Comparison of ENCODE assay signal across 20 cellular contexts in genomic region chr19:49160450-49161189, GRCh38. TPM values are rescaled to one million over a fixed set of nuclear protein-coding genes. Genes with fewer than 3 reads are reported as not detected.
"Had no signal": no experiment of that assay in that cellular context is flagged by ENCODE, and none has a peak within 500 bp of the region (broad histone marks: within the 10 kb centered on the region; RNA-seq: fewer than 3 reads in every experiment).

No MANE protein-coding gene starts in this region.

- H3K36me3 Mint-ChIP-seq: activated naive CD4-positive, alpha-beta T cell treated with anti-CD3 and anti-CD28 coated beads, Interleukin-2, amount 50 U/mL, for 24 hours; natural killer cell treated with Interleukin-12 subunit alpha and Interleukin-12 subunit beta and Interleukin-15 and Interleukin-18, amount 100 ng/mL, for 72 hours; stimulated activated effector memory CD8-positive, alpha-beta T cell treated with anti-CD3 and anti-CD28 coated beads, Interleukin-12 subunit alpha, Interleukin-12 subunit beta, amount 100 ng/mL, for 72 hours had no signal

- H3K9me3 Mint-ChIP-seq: activated B cell treated with CpG ODN at 0.5 μM for 24 hours; activated CD8-positive, alpha-beta T cell treated with anti-CD3 and anti-CD28 coated beads for 36 hours; activated naive CD4-positive, alpha-beta T cell treated with anti-CD3 and anti-CD28 coated beads, Interleukin-2, amount 50 U/mL, for 24 hours; natural killer cell treated with Interleukin-12 subunit alpha and Interleukin-12 subunit beta and Interleukin-15 and Interleukin-18, amount 100 ng/mL, for 72 hours; stimulated activated effector memory CD8-positive, alpha-beta T cell treated with anti-CD3 and anti-CD28 coated beads, Interleukin-12 subunit alpha, Interleukin-12 subunit beta, amount 100 ng/mL, for 72 hours had no signal

- H3K9me3 ChIP-seq: adrenal gland, esophagus muscularis mucosa, ovary, thoracic aorta had no signal

- H3K27me3 ChIP-seq: adrenal gland, esophagus muscularis mucosa, ovary had no signal

- H3K4me3 ChIP-seq: adrenal gland, esophagus muscularis mucosa, ovary, thoracic aorta had no signal

- H3K27ac Mint-ChIP-seq: activated B cell treated with CpG ODN at 0.5 μM for 24 hours; activated CD8-positive, alpha-beta T cell treated with anti-CD3 and anti-CD28 coated beads for 36 hours; activated naive CD4-positive, alpha-beta T cell treated with anti-CD3 and anti-CD28 coated beads, Interleukin-2, amount 50 U/mL, for 24 hours; natural killer cell treated with Interleukin-12 subunit alpha and Interleukin-12 subunit beta and Interleukin-15 and Interleukin-18, amount 100 ng/mL, for 72 hours; stimulated activated effector memory CD8-positive, alpha-beta T cell treated with anti-CD3 and anti-CD28 coated beads, Interleukin-12 subunit alpha, Interleukin-12 subunit beta, amount 100 ng/mL, for 72 hours; T-helper 17 cell had no signal

- H3K27ac ChIP-seq: adrenal gland, esophagus muscularis mucosa, ovary, thoracic aorta had no signal

- DNase-seq: activated B cell treated with CpG ODN at 0.5 μM for 24 hours; activated CD4-positive, alpha-beta T cell treated with anti-CD3 and anti-CD28 coated beads for 48 hours; activated CD8-positive, alpha-beta T cell treated with anti-CD3 and anti-CD28 coated beads for 36 hours; activated effector memory CD4-positive, alpha-beta T cell treated with anti-CD3 and anti-CD28 coated beads, Interleukin-2, amount 50 U/mL, for 16 hours; activated T-cell treated with anti-CD3 and anti-CD28 coated beads, Interleukin-2, amount 50 U/mL, for 48 hours; adrenal gland; caudate nucleus; kidney glomerular epithelial cell; mesendoderm; ovary; stimulated activated CD4-positive, alpha-beta T cell treated with anti-CD3 and anti-CD28 coated beads, Interleukin-1b, Interleukin-23, amount 100 ng/mL, for 48 hours; T-helper 17 cell had no signal

- H3K36me3 ChIP-seq: adrenal gland, ovary, thoracic aorta had no signal

- H3K4me3 Mint-ChIP-seq: activated B cell treated with CpG ODN at 0.5 μM for 24 hours; activated CD8-positive, alpha-beta T cell treated with anti-CD3 and anti-CD28 coated beads for 36 hours; activated naive CD4-positive, alpha-beta T cell treated with anti-CD3 and anti-CD28 coated beads, Interleukin-2, amount 50 U/mL, for 24 hours; natural killer cell treated with Interleukin-12 subunit alpha and Interleukin-12 subunit beta and Interleukin-15 and Interleukin-18, amount 100 ng/mL, for 72 hours; stimulated activated effector memory CD8-positive, alpha-beta T cell treated with anti-CD3 and anti-CD28 coated beads, Interleukin-12 subunit alpha, Interleukin-12 subunit beta, amount 100 ng/mL, for 72 hours; T-helper 17 cell had no signal

- ATAC-seq: activated CD8-positive, alpha-beta T cell treated with anti-CD3 and anti-CD28 coated beads for 36 hours; natural killer cell treated with Interleukin-12 subunit alpha and Interleukin-12 subunit beta and Interleukin-15 and Interleukin-18, amount 100 ng/mL, for 72 hours; sciatic nerve; stimulated activated effector memory CD8-positive, alpha-beta T cell treated with anti-CD3 and anti-CD28 coated beads, Interleukin-12 subunit alpha, Interleukin-12 subunit beta, amount 100 ng/mL, for 72 hours; T-helper 17 cell had no signal

RNA-seq across cellular contexts. Expression of gene TRPM4, which starts 3.0 kb away (rescaled TPM):
- total RNA-seq: activated B cell treated with CpG ODN at 0.5 μM for 24 hours; natural killer cell treated with Interleukin-12 subunit alpha and Interleukin-12 subunit beta and Interleukin-15 and Interleukin-18, amount 100 ng/mL, for 72 hours had no signal

RNA-seq across cellular contexts. Expression of gene HRC, which starts 5.4 kb away (rescaled TPM):
- total RNA-seq: activated B cell treated with CpG ODN at 0.5 μM for 24 hours; activated CD8-positive, alpha-beta T cell treated with anti-CD3 and anti-CD28 coated beads for 36 hours; natural killer cell treated with Interleukin-12 subunit alpha and Interleukin-12 subunit beta and Interleukin-15 and Interleukin-18, amount 100 ng/mL, for 72 hours; pulmonary artery endothelial cell; T-helper 17 cell had no signal

RNA-seq across cellular contexts. Expression of gene C19orf73, which starts 41.7 kb away (rescaled TPM):
- total RNA-seq: thoracic aorta, urinary bladder had no signal
